1 cellular context compared by ENCODE assay signal in the genomic region with DNA sequence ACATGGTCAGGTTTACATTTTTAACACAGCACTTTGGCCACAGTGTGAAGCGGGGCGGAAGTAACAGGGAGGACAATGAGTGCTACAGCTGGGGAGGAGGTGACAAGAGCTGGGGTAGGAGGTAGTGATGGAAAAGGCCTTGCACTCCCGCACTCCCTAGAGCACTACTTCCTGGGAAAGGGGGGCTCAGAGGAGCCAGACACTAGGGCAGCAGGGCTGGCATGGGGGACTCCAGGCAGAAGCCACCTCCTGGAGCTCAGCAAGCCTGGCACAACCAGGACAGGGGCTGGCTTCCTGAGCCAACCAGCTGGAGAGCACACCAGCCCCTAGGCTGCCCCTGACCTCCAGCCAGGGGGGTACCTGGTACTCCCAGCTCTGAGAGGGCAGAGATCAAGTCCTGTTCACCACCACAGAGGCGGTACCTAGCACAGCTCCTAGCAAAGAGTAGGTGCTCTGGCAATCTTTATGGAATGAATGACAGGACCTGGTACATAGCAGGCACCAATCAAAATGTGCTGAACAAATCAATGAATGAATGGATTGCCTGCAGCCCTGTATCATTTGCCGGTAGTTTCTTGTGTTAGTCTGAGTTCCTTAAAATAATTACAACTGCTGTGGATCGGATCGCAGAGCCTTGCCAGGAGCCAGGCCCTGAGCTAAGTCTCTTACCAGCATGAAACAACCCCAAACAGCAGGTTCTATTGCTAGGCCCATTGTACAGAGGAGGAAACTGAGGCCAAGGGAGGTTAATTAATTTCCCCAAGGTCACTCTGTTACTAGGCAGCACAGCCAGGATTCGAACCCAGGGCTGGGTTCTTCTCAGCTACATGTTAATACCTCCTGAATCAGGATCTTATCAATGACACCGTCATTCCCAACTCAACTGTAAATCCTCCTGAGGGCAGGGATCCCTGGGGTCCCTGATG.
TF ChIP-seq lines count a peak whose summit lies in the region.

No MANE protein-coding gene starts in this region.

TF ChIP-seq in HepG2, 621 proteins besides CTCF, POLR2A, EP300 and RAD21 (continued from another document and continues in another):
- TF ChIP-seq, protein P1, sequence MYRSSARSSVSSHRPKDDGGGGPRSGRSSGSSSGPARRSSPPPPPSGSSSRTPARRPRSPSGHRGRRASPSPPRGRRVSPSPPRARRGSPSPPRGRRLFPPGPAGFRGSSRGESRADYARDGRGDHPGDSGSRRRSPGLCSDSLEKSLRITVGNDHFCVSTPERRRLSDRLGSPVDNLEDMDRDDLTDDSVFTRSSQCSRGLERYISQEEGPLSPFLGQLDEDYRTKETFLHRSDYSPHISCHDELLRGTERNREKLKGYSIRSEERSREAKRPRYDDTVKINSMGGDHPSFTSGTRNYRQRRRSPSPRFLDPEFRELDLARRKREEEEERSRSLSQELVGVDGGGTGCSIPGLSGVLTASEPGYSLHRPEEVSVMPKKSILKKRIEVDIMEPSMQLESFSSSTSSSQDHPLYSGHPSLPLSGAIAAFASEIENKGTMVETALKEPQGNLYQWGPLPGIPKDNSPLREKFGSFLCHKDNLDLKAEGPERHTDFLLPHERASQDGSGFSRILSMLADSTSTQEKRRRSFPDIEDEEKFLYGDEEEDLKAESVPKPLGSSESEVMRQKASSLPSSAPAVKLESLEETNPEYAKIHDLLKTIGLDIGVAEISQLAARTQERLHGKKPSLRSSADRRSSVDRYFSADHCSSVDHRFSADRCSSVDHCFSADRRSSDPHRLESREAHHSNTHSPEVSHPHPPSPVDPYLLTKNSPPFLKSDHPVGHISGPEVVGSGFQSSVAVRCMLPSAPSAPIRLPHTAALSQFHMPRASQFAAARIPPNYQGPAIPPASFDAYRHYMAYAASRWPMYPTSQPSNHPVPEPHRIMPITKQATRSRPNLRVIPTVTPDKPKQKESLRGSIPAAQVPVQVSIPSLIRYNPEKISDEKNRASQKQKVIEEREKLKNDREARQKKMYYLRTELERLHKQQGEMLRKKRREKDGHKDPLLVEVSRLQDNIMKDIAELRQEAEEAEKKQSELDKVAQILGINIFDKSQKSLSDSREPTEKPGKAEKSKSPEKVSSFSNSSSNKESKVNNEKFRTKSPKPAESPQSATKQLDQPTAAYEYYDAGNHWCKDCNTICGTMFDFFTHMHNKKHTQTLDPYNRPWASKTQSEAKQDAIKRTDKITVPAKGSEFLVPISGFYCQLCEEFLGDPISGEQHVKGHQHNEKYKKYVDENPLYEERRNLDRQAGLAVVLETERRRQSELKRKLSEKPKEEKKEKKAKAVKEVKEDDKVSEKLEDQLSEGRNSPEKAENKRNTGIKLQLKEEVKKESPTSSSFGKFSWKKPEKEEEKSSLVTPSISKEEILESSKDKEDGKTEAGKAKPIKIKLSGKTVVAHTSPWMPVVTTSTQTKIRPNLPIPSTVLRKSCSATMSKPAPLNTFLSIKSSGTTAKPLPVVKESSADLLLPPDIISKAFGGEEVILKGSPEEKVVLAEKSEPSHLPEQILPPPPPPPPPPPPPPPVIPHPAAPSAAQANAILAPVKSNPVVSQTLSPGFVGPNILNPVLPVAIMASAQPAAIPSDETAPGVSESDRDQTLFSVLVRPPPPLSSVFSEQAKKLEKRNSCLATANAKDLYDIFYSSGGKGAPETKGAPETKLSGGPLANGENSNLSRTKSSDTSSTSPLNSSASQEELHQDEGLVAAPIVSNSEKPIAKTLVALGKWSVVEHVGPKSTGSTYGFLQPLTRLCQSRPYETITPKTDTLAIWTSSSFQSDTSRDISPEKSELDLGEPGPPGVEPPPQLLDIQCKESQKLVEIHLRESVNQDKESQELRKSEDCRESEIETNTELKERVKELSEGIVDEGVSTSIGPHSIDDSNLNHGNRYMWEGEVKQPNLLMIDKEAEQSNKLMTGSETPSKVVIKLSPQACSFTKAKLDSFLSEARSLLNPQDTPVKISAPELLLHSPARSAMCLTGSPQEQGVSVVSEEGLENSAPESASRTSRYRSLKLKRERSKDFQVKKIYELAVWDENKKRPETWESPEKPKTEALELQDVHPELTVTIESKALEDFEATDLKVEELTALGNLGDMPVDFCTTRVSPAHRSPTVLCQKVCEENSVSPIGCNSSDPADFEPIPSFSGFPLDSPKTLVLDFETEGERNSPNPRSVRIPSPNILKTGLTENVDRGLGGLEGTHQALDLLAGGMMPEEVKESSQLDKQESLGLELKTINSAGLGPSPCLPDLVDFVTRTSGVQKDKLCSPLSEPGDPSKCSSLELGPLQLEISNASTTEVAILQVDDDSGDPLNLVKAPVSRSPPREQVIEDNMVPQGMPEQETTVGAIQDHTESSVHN (CRISPR knock-in tag; IDR thresholded peaks at IDR 0.05), result no peak
- TF ChIP-seq JUND (CRISPR knock-in tag; IDR thresholded peaks at IDR 0.05) (no peak), SAFB2 (CRISPR knock-in tag; IDR thresholded peaks at IDR 0.05; ENCODE audit: borderline replicate concordance, low read depth) (no peak), ZBTB38 (CRISPR knock-in tag; IDR thresholded peaks at IDR 0.05) (peak; percentile 43), ARNTL (CRISPR knock-in tag; IDR thresholded peaks at IDR 0.05) (no peak), ZNF792 (CRISPR knock-in tag; IDR thresholded peaks at IDR 0.05) (no peak), ARID4A (CRISPR knock-in tag; IDR thresholded peaks at IDR 0.05; ENCODE audit: borderline replicate concordance) (no peak), ZNF570 (CRISPR knock-in tag; IDR thresholded peaks at IDR 0.05; ENCODE audit: borderline replicate concordance) (no peak), TOPORS (CRISPR knock-in tag; IDR thresholded peaks at IDR 0.05) (no peak), POLR2G (IDR thresholded peaks at IDR 0.05; ENCODE audit: low read depth, low read length) (no peak), PAXIP1 (CRISPR knock-in tag; conservative IDR thresholded peaks at IDR 0.05) (peak; percentile 58), ZNF619 (CRISPR knock-in tag; IDR thresholded peaks at IDR 0.05) (no peak), ZBTB33 (CRISPR knock-in tag; IDR thresholded peaks at IDR 0.05) (no peak), ATF3 (CRISPR knock-in tag; IDR thresholded peaks at IDR 0.05) (no peak), ZNF275 (CRISPR knock-in tag; IDR thresholded peaks at IDR 0.05; ENCODE audit: borderline replicate concordance) (no peak)
- TF ChIP-seq, protein P2, sequence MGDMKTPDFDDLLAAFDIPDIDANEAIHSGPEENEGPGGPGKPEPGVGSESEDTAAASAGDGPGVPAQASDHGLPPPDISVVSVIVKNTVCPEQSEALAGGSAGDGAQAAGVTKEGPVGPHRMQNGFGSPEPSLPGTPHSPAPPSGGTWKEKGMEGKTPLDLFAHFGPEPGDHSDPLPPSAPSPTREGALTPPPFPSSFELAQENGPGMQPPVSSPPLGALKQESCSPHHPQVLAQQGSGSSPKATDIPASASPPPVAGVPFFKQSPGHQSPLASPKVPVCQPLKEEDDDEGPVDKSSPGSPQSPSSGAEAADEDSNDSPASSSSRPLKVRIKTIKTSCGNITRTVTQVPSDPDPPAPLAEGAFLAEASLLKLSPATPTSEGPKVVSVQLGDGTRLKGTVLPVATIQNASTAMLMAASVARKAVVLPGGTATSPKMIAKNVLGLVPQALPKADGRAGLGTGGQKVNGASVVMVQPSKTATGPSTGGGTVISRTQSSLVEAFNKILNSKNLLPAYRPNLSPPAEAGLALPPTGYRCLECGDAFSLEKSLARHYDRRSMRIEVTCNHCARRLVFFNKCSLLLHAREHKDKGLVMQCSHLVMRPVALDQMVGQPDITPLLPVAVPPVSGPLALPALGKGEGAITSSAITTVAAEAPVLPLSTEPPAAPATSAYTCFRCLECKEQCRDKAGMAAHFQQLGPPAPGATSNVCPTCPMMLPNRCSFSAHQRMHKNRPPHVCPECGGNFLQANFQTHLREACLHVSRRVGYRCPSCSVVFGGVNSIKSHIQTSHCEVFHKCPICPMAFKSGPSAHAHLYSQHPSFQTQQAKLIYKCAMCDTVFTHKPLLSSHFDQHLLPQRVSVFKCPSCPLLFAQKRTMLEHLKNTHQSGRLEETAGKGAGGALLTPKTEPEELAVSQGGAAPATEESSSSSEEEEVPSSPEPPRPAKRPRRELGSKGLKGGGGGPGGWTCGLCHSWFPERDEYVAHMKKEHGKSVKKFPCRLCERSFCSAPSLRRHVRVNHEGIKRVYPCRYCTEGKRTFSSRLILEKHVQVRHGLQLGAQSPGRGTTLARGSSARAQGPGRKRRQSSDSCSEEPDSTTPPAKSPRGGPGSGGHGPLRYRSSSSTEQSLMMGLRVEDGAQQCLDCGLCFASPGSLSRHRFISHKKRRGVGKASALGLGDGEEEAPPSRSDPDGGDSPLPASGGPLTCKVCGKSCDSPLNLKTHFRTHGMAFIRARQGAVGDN (CRISPR knock-in tag; IDR thresholded peaks at IDR 0.05), result peak; percentile 87
